27 cellular contexts compared by ENCODE assay signal in the genomic region with DNA sequence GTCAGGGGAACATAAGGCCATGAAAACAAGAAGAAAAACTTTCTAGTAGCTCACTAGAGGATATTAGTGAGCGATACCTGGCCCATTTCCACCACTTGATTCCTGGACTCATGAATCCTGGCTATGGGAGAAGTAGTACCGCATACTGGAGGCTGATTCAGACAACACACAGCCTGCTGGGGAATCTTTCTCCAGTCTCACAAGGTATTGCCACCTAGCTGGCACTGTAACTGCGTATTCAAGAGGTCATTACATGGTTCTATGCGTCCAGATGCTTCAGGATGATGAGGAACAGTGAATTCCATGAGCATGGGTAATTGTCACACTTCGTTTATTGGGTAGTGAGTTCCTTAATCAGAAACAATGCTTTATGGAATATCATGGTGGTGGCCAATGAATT.
"Had no signal": no experiment of that assay in that cellular context is flagged by ENCODE, and none has a peak within 500 bp of the region (broad histone marks: within the 10 kb centered on the region; RNA-seq: fewer than 3 reads in every experiment).

No MANE protein-coding gene starts in this region.

- ATAC-seq: activated CD8-positive, alpha-beta T cell treated with anti-CD3 and anti-CD28 coated beads for 36 hours; activated T-cell treated with anti-CD3 and anti-CD28 coated beads, Interleukin-2, amount 50 U/mL, for 4 hours; activated T-helper 17 cell treated with anti-CD3 and anti-CD28 coated beads, Interleukin-2, amount 50 U/mL, for 72 hours; esophagus mucosa; WTC11 had no signal

- H3K27ac ChIP-seq: brain microvascular endothelial cell, colonic mucosa, VCaP had no signal

- FAIRE-seq: astrocyte, bronchial epithelial cell, endometrium, endothelial cell of umbilical vein, frontal cortex, TTC549 had no signal

- H3K9me3 ChIP-seq: colonic mucosa had no signal

- H3K36me3 ChIP-seq: brain microvascular endothelial cell, colonic mucosa had no signal

- H3K4me1 ChIP-seq: colonic mucosa had no signal

- H3K4me3 ChIP-seq: colonic mucosa had no signal

- H3K27me3 ChIP-seq: brain microvascular endothelial cell, colonic mucosa had no signal

- DNase-seq: activated CD4-positive, alpha-beta T cell treated with anti-CD3 and anti-CD28 coated beads for 48 hours; activated CD4-positive, alpha-beta T cell treated with anti-CD3 and anti-CD28 coated beads, Interleukin-2, amount 50 U/mL, for 1 hour; activated CD4-positive, alpha-beta T cell treated with anti-CD3 and anti-CD28 coated beads, Interleukin-2, amount 50 U/mL, for 48 hours; activated CD8-positive, alpha-beta memory T cell treated with anti-CD3 and anti-CD28 coated beads for 24 hours; activated CD8-positive, alpha-beta T cell treated with anti-CD3 and anti-CD28 coated beads for 36 hours; activated effector memory CD4-positive, alpha-beta T cell treated with Interleukin-2 at 50 U/mL for 16 hours; activated gamma-delta T cell treated with Interleukin-2 at 50 U/mL for 16 hours; activated naive CD4-positive, alpha-beta T cell treated with anti-CD3 and anti-CD28 coated beads, Interleukin-2, amount 50 U/mL, for 16 hours; activated naive CD4-positive, alpha-beta T cell treated with Interleukin-2 at 50 U/mL for 16 hours; activated T-cell treated with anti-CD3 and anti-CD28 coated beads, Interleukin-2, amount 50 U/mL, for 4 hours; amniotic stem cell; anterior cingulate cortex; brain microvascular endothelial cell; colonic mucosa; effector CD8-positive, alpha-beta T cell; head of caudate nucleus; T-helper 2 cell had no signal
